26 cellular contexts compared by ENCODE assay signal in genomic region chr18:49988101-49988500, GRCh38.
"Had no signal": no experiment of that assay in that cellular context is flagged by ENCODE, and none has a peak within 500 bp of the region (broad histone marks: within the 10 kb centered on the region; RNA-seq: fewer than 3 reads in every experiment).

No MANE protein-coding gene starts in this region.

- ATAC-seq: activated CD4-positive, alpha-beta T cell treated with anti-CD3 and anti-CD28 coated beads for 36 hours; activated T-cell treated with anti-CD3 and anti-CD28 coated beads, Interleukin-2, amount 50 U/mL, for 4 hours; left colon; lower lobe of right lung; stimulated activated effector memory CD8-positive, alpha-beta T cell treated with anti-CD3 and anti-CD28 coated beads, Interleukin-12 subunit alpha, Interleukin-12 subunit beta, amount 100 ng/mL, for 72 hours; stimulated activated naive CD8-positive, alpha-beta T cell treated with anti-CD3 and anti-CD28 coated beads, Interleukin-15, amount 100 ng/mL, for 72 hours had no signal

- H3K4me3 ChIP-seq: breast epithelium, esophagus squamous epithelium, gastrocnemius medialis, lower lobe of right lung, tibial nerve had no signal

- DNase-seq: activated B cell treated with CpG ODN at 0.5 μM for 24 hours; activated CD4-positive, alpha-beta T cell treated with anti-CD3 and anti-CD28 coated beads for 36 hours; activated CD4-positive, alpha-beta T cell treated with anti-CD3 and anti-CD28 coated beads, Interleukin-2, amount 50 U/mL, for 4 hours; activated CD8-positive, alpha-beta memory T cell treated with anti-CD3 and anti-CD28 coated beads for 24 hours; activated CD8-positive, alpha-beta memory T cell treated with anti-CD3 and anti-CD28 coated beads, Interleukin-2, amount 50 U/mL, for 4 hours; activated naive CD4-positive, alpha-beta T cell; activated naive CD8-positive, alpha-beta T cell treated with anti-CD3 and anti-CD28 coated beads for 36 hours; activated T-cell treated with anti-CD3 and anti-CD28 coated beads, Interleukin-2, amount 50 U/mL, for 4 hours; cerebellar nuclear complex; cortex of kidney; endodermal cell; esophagus squamous epithelium; gastrocnemius medialis; head of caudate nucleus; islet precursor cell; left colon; lower lobe of right lung; mesendoderm; naive B cell; small intestine; stimulated activated CD4-positive, alpha-beta T cell treated with anti-CD3 and anti-CD28 coated beads, Interleukin-2, amount 100 ng/mL, for 24 hours; stimulated activated naive CD8-positive, alpha-beta T cell treated with anti-CD3 and anti-CD28 coated beads, Interleukin-15, amount 100 ng/mL, for 72 hours; T-helper 9 cell had no signal
